In the genomic region with DNA sequence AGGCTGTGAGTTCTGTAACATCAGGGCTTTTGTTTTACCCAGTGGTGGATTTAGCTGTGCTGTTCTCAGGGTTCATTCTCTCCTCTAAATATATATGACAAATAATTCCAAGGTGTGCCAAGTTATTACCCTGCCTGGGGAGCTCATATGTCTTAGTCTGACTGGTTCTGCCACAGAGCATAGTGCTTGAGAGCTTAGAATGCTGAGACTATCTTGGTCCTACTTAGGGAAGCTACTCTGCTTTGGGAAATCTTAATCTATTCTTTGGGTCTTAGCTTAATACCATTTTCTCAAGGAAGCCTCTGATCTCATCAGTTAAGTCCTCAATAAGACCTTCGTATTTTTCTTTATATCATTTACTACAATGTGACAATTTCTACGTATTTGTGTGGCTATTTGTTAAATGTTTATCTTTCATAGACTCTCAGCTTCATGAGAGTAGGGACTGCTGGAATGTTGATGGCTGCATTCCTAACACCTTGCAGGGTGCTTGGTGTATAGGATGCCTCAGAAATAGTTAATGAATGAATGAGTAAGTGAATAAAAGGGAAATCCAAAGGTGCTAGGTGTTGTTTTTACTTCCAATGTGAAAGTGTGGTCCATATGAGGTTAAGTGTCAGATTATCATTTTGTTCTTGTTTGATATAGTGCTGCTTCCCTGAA, we compare ENCODE assay signal across 20 cellular contexts. TPM values are rescaled to one million over a fixed set of nuclear protein-coding genes. Genes with fewer than 3 reads are reported as not detected.
DNase-seq lines count a peak whose midpoint lies in the region; ATAC-seq and TF ChIP-seq lines count a peak whose summit lies in the region.
"Had no signal": no experiment of that assay in that cellular context is flagged by ENCODE, and none has a peak within 500 bp of the region (broad histone marks: within the 10 kb centered on the region; RNA-seq: fewer than 3 reads in every experiment).

No MANE protein-coding gene starts in this region.

- H2BK12ac ChIP-seq in H9 (ENCODE audit: insufficient read length, low read depth, low read length): no peak overlapping the region

- H3K4me1 ChIP-seq in H9 (ENCODE audit: insufficient read depth, low read length) (no peaks in the 10 kb centered on the region), endodermal cell (ENCODE audit: control insufficient read depth, insufficient read depth, low read length) (no peaks in the 10 kb centered on the region), mesendoderm (ENCODE audit: control insufficient read depth, low read depth, low read length) (no peaks in the 10 kb centered on the region)
- H3K4me1 ChIP-seq: A549, Caco-2, HAP-1 had no signal

- H3K56ac ChIP-seq in H9 (ENCODE audit: insufficient read length, low read depth, low read length): no peak overlapping the region
- no peak overlapping the region for H3K56ac ChIP-seq in mesendoderm (ENCODE audit: low read length)

- H3K36me3 ChIP-seq in endodermal cell (ENCODE audit: control insufficient read depth, insufficient read depth, low read length) (no peaks in the 10 kb centered on the region), mesendoderm (ENCODE audit: control insufficient read depth, insufficient read depth, low read length) (no peaks in the 10 kb centered on the region)
- H3K36me3 ChIP-seq: HAP-1 had no signal

- H3K4ac ChIP-seq in H9 (ENCODE audit: low read depth, low read length) (no peak overlapping the region), mesendoderm (ENCODE audit: low read depth, low read length) (no peak overlapping the region)

- no peak overlapping the region for H2BK20ac ChIP-seq in H9 (ENCODE audit: low read depth, low read length, poor library complexity, severe bottlenecking)

- no peaks in the 10 kb centered on the region for H3K9me3 ChIP-seq in H9 (ENCODE audit: control insufficient read depth, low read depth, low read length)
- peaks cover 10% of the 10 kb centered on the region for H3K9me3 ChIP-seq in endodermal cell (ENCODE audit: control insufficient read depth, low read length)
- H3K9me3 ChIP-seq: A549, Caco-2 had no signal

- no peak overlapping the region for H3T11ph ChIP-seq in H9 (ENCODE audit: low read length)

- H3K27me3 Mint-ChIP-seq in H9 (ENCODE audit: low read depth): no peaks in the 10 kb centered on the region
- no peaks in the 10 kb centered on the region for H3K27me3 Mint-ChIP-seq in endodermal cell (ENCODE audit: insufficient read depth)
- H3K27me3 Mint-ChIP-seq: IgD-negative memory B cell had no signal

- no peak for ATAC-seq in left lobe of liver
- ATAC-seq: A549, HepG2 had no signal

- H4K8ac ChIP-seq in H9 (replicated peaks; ENCODE audit: insufficient read length, low read depth, low read length): no peak overlapping the region
- no peak overlapping the region for H4K8ac ChIP-seq in mesendoderm (ENCODE audit: low read depth, low read length)

- H4K20me1 ChIP-seq in H9 (ENCODE audit: control insufficient read depth, insufficient read depth, insufficient read length): no peaks in the 10 kb centered on the region

- H4K5ac ChIP-seq in H9 (ENCODE audit: insufficient read length, low read depth, low read length) (no peak overlapping the region), mesendoderm (ENCODE audit: low read length) (no peak overlapping the region)

- no peak overlapping the region for H3K4me3 Mint-ChIP-seq in H9
- H3K4me3 Mint-ChIP-seq in endodermal cell: no peak overlapping the region
- H3K4me3 Mint-ChIP-seq: CD4-positive, alpha-beta T cell; IgD-negative memory B cell had no signal

- H3K36me3 Mint-ChIP-seq in H9 (ENCODE audit: insufficient read depth in 1 of 3, low read depth in 3 of 3) (peaks cover 0 to 16% (median 2%) of the 10 kb centered on the region in 3 experiments), endodermal cell (ENCODE audit: low read depth) (no peaks in the 10 kb centered on the region)
- H3K36me3 Mint-ChIP-seq: IgD-negative memory B cell had no signal

- H3K14ac ChIP-seq in H9 (ENCODE audit: insufficient read depth, low read length): no peak overlapping the region

- H2AFZ ChIP-seq in H9 (ENCODE audit: low read length): no peak overlapping the region

- H4K91ac ChIP-seq in H9 (ENCODE audit: insufficient read length, low read depth, low read length): no peak overlapping the region

- H3K79me2 ChIP-seq in H9 (ENCODE audit: insufficient read depth, low read length) (no peaks in the 10 kb centered on the region), mesendoderm (ENCODE audit: control insufficient read depth, insufficient read depth, low read length) (no peaks in the 10 kb centered on the region)

- no peak overlapping the region for H2AK5ac ChIP-seq in H9 (ENCODE audit: insufficient read length, low read length)
- H2AK5ac ChIP-seq in mesendoderm (ENCODE audit: low read length): no peak overlapping the region

- H2BK120ac ChIP-seq in H9 (ENCODE audit: low read depth, low read length, poor library complexity, severe bottlenecking): no peak overlapping the region
- H2BK120ac ChIP-seq in mesendoderm (ENCODE audit: low read depth, low read length): peak overlapping the region; percentile 12

- DNase-seq in H9: no peak
- DNase-seq in NCI-H82 (lab: John Stamatoyannopoulos, UW): peak; percentile 55
- peak; percentile 55 for DNase-seq in endodermal cell
- DNase-seq in mesendoderm: peak; percentile 68
- no peak for DNase-seq in dorsolateral prefrontal cortex
- DNase-seq in activated effector memory CD4-positive, alpha-beta T cell treated with Interleukin-2 at 50 U/mL for 16 hours: no peak
- DNase-seq in left lobe of liver (ENCODE audit: low spot score): no peak
- DNase-seq: AML-193; Caco-2; CD4-positive, alpha-beta T cell; DMS79; GDM1; GOT3 had no signal

- H3K4me2 ChIP-seq in H9 (ENCODE audit: insufficient read depth, insufficient read length, low read length) (no peak overlapping the region), mesendoderm (ENCODE audit: low read length) (no peak overlapping the region)
- H3K4me2 ChIP-seq: A549 had no signal

- intact Hi-C loops in dorsolateral prefrontal cortex (cut with DNase I): no loop called here

- peak overlapping the region in 2 of 3 experiments; percentile 37 to 42; a peak in 3 of 7 replicates for H3K27ac Mint-ChIP-seq in H9
- H3K27ac Mint-ChIP-seq in endodermal cell: peak overlapping the region; percentile 38
- H3K27ac Mint-ChIP-seq: CD4-positive, alpha-beta T cell; IgD-negative memory B cell had no signal

- H2BK15ac ChIP-seq in H9 (ENCODE audit: low read depth, low read length) (no peak overlapping the region), mesendoderm (replicated peaks; ENCODE audit: low read depth) (no peak overlapping the region)

- H2BK5ac ChIP-seq in H9 (ENCODE audit: insufficient read length, low read length) (no peak overlapping the region), mesendoderm (ENCODE audit: low read length) (no peak overlapping the region)

- H3K27ac ChIP-seq in H9 (ENCODE audit: insufficient read length, low read depth, low read length) (no peak overlapping the region), endodermal cell (ENCODE audit: low read depth, low read length) (no peak overlapping the region), mesendoderm (ENCODE audit: low read depth, low read length) (no peak overlapping the region), dorsolateral prefrontal cortex (no peak overlapping the region)
- H3K27ac ChIP-seq: A549, C4-2B had no signal

- H3K9ac ChIP-seq in H9 (ENCODE audit: extremely low read depth, insufficient read length, low read length): no peak overlapping the region
- H3K9ac ChIP-seq in endodermal cell (ENCODE audit: extremely low read depth, low read length, poor library complexity, severe bottlenecking): no peak overlapping the region
- H3K9ac ChIP-seq in mesendoderm (ENCODE audit: low read length): no peak overlapping the region

- H3K4me1 Mint-ChIP-seq in H9 (peaks cover 9 to 10% of the 10 kb centered on the region in 2 experiments), endodermal cell (peaks cover 7% of the 10 kb centered on the region)
- H3K4me1 Mint-ChIP-seq: IgD-negative memory B cell had no signal

- H3K23ac ChIP-seq in H9 (ENCODE audit: insufficient read length, low read depth, low read length) (no peak overlapping the region), mesendoderm (ENCODE audit: low read length) (no peak overlapping the region)

- H3K23me2 ChIP-seq in H9 (ENCODE audit: insufficient read length, low read depth, low read length, poor library complexity, severe bottlenecking): no peaks in the 10 kb centered on the region

- no CpG with 5 or more reads among the region's 2 CpGs for WGBS in H9 (ENCODE audit: extremely low coverage, insufficient read length, low lambda C conversion rate)
- 23% methylated on average over 2 of the region's 2 CpGs; no CpG with 5 or more reads in 1 of the 2 experiments for WGBS in endodermal cell (ENCODE audit: insufficient coverage in 1 of 2, insufficient read length in 1 of 2), 2 experiments
- no CpG with 5 or more reads among the region's 2 CpGs for WGBS in mesendoderm (ENCODE audit: extremely low coverage, insufficient coverage, low lambda C conversion rate)

- no peaks in the 10 kb centered on the region for H3K79me1 ChIP-seq in H9 (ENCODE audit: insufficient read depth, low read depth, low read length, poor library complexity, severe bottlenecking)
- no peaks in the 10 kb centered on the region for H3K79me1 ChIP-seq in mesendoderm (ENCODE audit: low read length)

- TF ChIP-seq CTCF in H9 (conservative IDR thresholded peaks at IDR 0.05) (no peak), endodermal cell (conservative IDR thresholded peaks at IDR 0.05) (no peak), dorsolateral prefrontal cortex (IDR thresholded peaks at IDR 0.05 in 54 of 56, conservative IDR thresholded peaks at IDR 0.05 in 2 of 56; ENCODE audit: low read depth in 1 of 56, partially characterized antibody in 56 of 56) (no peak)

- peaks cover 13 to 14% of the 10 kb centered on the region in 2 experiments; a peak in 4 of 5 replicates for H3K9me3 Mint-ChIP-seq in H9
- peaks cover 14% of the 10 kb centered on the region for H3K9me3 Mint-ChIP-seq in endodermal cell

- H3K4me3 ChIP-seq in endodermal cell (ENCODE audit: low read length): no peak overlapping the region
- H3K4me3 ChIP-seq in mesendoderm (ENCODE audit: low read length): no peak overlapping the region
- H3K4me3 ChIP-seq in dorsolateral prefrontal cortex: no peak overlapping the region
- H3K4me3 ChIP-seq: A549, HAP-1 had no signal

- no peak overlapping the region for H3K18ac ChIP-seq in H9 (ENCODE audit: insufficient read length, low read depth, low read length)
- H3K18ac ChIP-seq in mesendoderm (ENCODE audit: low read length): peak overlapping the region; percentile 39

- H3K27me3 ChIP-seq in H9 (ENCODE audit: insufficient read depth, low read length) (no peaks in the 10 kb centered on the region), endodermal cell (ENCODE audit: control insufficient read depth, insufficient read depth, low read length, poor library complexity, severe bottlenecking) (no peaks in the 10 kb centered on the region), mesendoderm (ENCODE audit: insufficient read depth, low read length, poor library complexity) (no peaks in the 10 kb centered on the region), dorsolateral prefrontal cortex (peaks cover 0 to 3% (median 0%) of the 10 kb centered on the region in 45 donors)

RNA-seq across cellular contexts. Expression of gene OTOL1, which starts 1.8 kb away (rescaled TPM):
- total RNA-seq in H9 (2021) (not detected in 2 replicates), endodermal cell (not detected), dorsolateral prefrontal cortex (under 1 TPM in 40 of 120 experiments, not detected in 80; 0.22 to 1.00 (median 0.44) TPM), left lobe of liver (not detected)
- polyA plus RNA-seq in endodermal cell (2013, experiment 1 of 2): not detected
- polyA plus RNA-seq in endodermal cell (2013, experiment 2 of 2): not detected
- polyA plus RNA-seq in mesendoderm (2013, experiment 1 of 2): not detected
- polyA plus RNA-seq in mesendoderm (2013, experiment 2 of 2): not detected
- total RNA-seq: Caco-2; CD4-positive, alpha-beta T cell; Daoy; HepG2 had no signal
- polyA plus RNA-seq: A549, BJ, HepG2, IgD-negative memory B cell had no signal

Comparison
In these comparisons a context has a peak if more than half of its experiments do, and no peak if none do; other contexts are left out.
1. DNase-seq: peak in NCI-H82 (single experiment), endodermal cell (single experiment) and mesendoderm (single experiment); none in H9 (single experiment), dorsolateral prefrontal cortex (0 of 10), activated effector memory CD4-positive, alpha-beta T cell treated with Interleukin-2 at 50 U/mL for 16 hours (single experiment) and left lobe of liver (single experiment).